24 cellular contexts compared by ENCODE assay signal in the genomic region with DNA sequence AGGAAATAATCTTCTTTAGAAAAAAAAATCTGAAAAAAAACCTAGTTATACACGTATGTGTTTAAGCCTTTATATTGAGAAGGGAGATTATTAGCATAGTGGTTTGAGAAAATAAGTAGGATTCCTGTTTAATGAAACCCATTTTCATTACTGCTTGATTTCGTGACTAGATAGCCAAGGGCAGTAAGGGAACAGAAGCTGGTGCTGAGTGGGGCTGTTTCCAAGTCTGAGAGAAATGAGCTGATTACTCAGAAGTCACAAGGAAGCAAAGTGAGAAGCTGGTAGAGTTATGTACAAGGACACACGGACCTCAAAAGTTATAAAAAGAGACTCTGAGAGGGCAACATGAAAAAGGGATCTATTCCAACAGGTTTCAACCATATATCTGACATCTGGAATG.
DNase-seq lines count a peak whose midpoint lies in the region; ATAC-seq lines count a peak whose summit lies in the region.
"Had no signal": no experiment of that assay in that cellular context is flagged by ENCODE, and none has a peak within 500 bp of the region (broad histone marks: within the 10 kb centered on the region; RNA-seq: fewer than 3 reads in every experiment).

No MANE protein-coding gene starts in this region.

- H3K27me3 ChIP-seq in neuronal stem cell (ENCODE audit: control insufficient read depth in 3 of 3, insufficient read depth in 3 of 3, low read depth in 1 of 3, low read length in 3 of 3), result no peaks in the 10 kb centered on the region
- no peaks in the 10 kb centered on the region for H3K27me3 ChIP-seq in right cardiac atrium (ENCODE audit: control insufficient read depth, insufficient read depth)

- no peak overlapping the region for H3K23ac ChIP-seq in neuronal stem cell (ENCODE audit: low read depth, low read length, poor library complexity)

- H3K36me3 ChIP-seq in neuronal stem cell (replicated peaks in 1 of 2; ENCODE audit: control insufficient read depth in 2 of 2, insufficient read depth in 2 of 2, low read length in 2 of 2), result no peaks in the 10 kb centered on the region
- H3K36me3 ChIP-seq: HAP-1 had no signal

- H2BK120ac ChIP-seq in neuronal stem cell (ENCODE audit: low read depth, low read length), result no peak overlapping the region

- ATAC-seq in right cardiac atrium, result no peak
- ATAC-seq in HG03025 (IDR thresholded peaks at IDR 0.05; ENCODE audit: low FRiP score, unreplicated experiment), result no peak
- no peak for ATAC-seq in GM21390 (IDR thresholded peaks at IDR 0.05; ENCODE audit: unreplicated experiment)

- peak overlapping the region; percentile 10 for H2AFZ ChIP-seq in neuronal stem cell (ENCODE audit: low read length)

- H3K4me1 ChIP-seq in neuronal stem cell (ENCODE audit: control insufficient read depth in 2 of 2, insufficient read depth in 1 of 2, low read depth in 1 of 2, low read length in 2 of 2) (peaks cover 21 to 46% of the 10 kb centered on the region in 2 donors), right cardiac atrium (ENCODE audit: control insufficient read depth, insufficient read depth, low read length) (no peaks in the 10 kb centered on the region)

- intact Hi-C loops in right cardiac atrium (cut with DNase I), result no loop called here

- no peak overlapping the region for H3K9ac ChIP-seq in neuronal stem cell (ENCODE audit: low read depth, low read length, poor library complexity)

- DNase-seq in AG20443 (ENCODE audit: low spot score) (peak; percentile 32), MV-4-11 (lab: John Stamatoyannopoulos, UW) (peak; percentile 34), foreskin melanocyte (peak; percentile 79), neuronal stem cell (ENCODE audit: low spot score) (no peak), right cardiac atrium (no peak), NCI-H82 treated with DMSO at 0.1 percent for 48 hours (lab: John Stamatoyannopoulos, UW; ENCODE audit: unreplicated experiment) (no peak)
- DNase-seq: C1 segment of cervical spinal cord; CD8-positive, alpha-beta memory T cell; DMS53; Kasumi-1; MM.1S; NCI-H1092 treated with DMSO at 0.1 percent for 48 hours; NCI-H146; NCI-H2081; NCI-H2171 treated with DMSO at 0.1 percent for 48 hours; NCI-H446 treated with DMSO at 0.1 percent for 48 hours; NCI-H69; OCI-M1; SHP77 had no signal

- H2BK15ac ChIP-seq in neuronal stem cell (ENCODE audit: low read length), result no peak overlapping the region

- H3K18ac ChIP-seq in neuronal stem cell (ENCODE audit: low read length), result no peak overlapping the region

- no peak overlapping the region for H3K4me3 ChIP-seq in neuronal stem cell (ENCODE audit: low read length in 2 of 2)
- H3K4me3 ChIP-seq in right cardiac atrium (ENCODE audit: low read length), result no peak overlapping the region
- H3K4me3 ChIP-seq: HAP-1, SK-N-MC had no signal

- H2BK5ac ChIP-seq in neuronal stem cell (ENCODE audit: low read length), result no peak overlapping the region

- no peak overlapping the region for H3K14ac ChIP-seq in neuronal stem cell (ENCODE audit: low read length)

- H3K9me3 ChIP-seq in neuronal stem cell (replicated peaks in 1 of 2; ENCODE audit: control insufficient read depth in 2 of 2, insufficient read depth in 1 of 2, low read depth in 1 of 2, low read length in 2 of 2) (no peaks in the 10 kb centered on the region), right cardiac atrium (ENCODE audit: control insufficient read depth, low read length) (no peaks in the 10 kb centered on the region)
- H3K9me3 ChIP-seq: HAP-1 had no signal

- no peak overlapping the region for H3K4me2 ChIP-seq in neuronal stem cell (ENCODE audit: insufficient read depth, low read length, poor library complexity, severe bottlenecking)

- H2BK12ac ChIP-seq in neuronal stem cell (ENCODE audit: low read length), result no peak overlapping the region

- H3K79me1 ChIP-seq in neuronal stem cell (ENCODE audit: low read depth, low read length), result no peaks in the 10 kb centered on the region

- no CpG with 5 or more reads among the region's 3 CpGs for WGBS in neuronal stem cell (ENCODE audit: extremely low coverage in 2 of 2, insufficient read length in 2 of 2, insufficient replicate concordance in 1 of 2), 2 donors
- 57% methylated on average over 3 of the region's 3 CpGs for WGBS in right cardiac atrium

- no peak overlapping the region for H2AK5ac ChIP-seq in neuronal stem cell (ENCODE audit: low read depth, low read length)

- peak overlapping the region; percentile 29 for H3K27ac ChIP-seq in neuronal stem cell (replicated peaks; ENCODE audit: low read length)
- H3K27ac ChIP-seq in right cardiac atrium (ENCODE audit: low read length), result no peak overlapping the region
- H3K27ac ChIP-seq: HL-60, SK-N-MC had no signal

- H4K8ac ChIP-seq in neuronal stem cell (ENCODE audit: low read depth, low read length), result no peak overlapping the region

- no peak overlapping the region for H3K4ac ChIP-seq in neuronal stem cell (ENCODE audit: low read length)

- H4K91ac ChIP-seq in neuronal stem cell (ENCODE audit: low read depth, low read length, poor library complexity), result no peak overlapping the region

Comparison
In these comparisons a context has a peak if more than half of its experiments do, and no peak if none do; other contexts are left out.
1. DNase-seq: peak in AG20443 (single experiment), MV-4-11 (single experiment) and foreskin melanocyte (single experiment); none in neuronal stem cell (single experiment), right cardiac atrium (0 of 3) and NCI-H82 treated with DMSO at 0.1 percent for 48 hours (single experiment).